Comparison of ENCODE assay signal across 10 cellular contexts in the genomic region with DNA sequence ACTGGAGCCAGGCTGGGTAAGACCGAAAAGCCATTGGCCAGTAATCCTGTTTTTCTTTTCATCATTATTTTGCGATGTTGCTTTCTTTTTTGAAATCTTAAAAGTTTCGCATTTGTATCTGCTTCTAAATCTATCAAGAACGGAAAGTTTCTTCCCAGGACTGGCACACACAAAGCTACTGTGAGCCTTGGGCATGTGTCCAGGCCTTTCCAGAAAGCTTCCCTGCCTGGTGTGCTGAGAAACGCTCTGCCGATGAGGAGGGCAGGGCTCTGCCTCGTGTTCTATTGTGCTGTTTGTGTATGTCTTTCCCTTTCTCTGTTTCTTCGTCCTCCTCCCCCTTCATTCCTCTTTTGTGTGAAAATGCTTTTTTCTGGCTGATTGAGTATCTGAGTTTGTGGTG.
DNase-seq lines count a peak whose midpoint lies in the region; TF ChIP-seq lines count a peak whose summit lies in the region.
"Had no signal": no experiment of that assay in that cellular context is flagged by ENCODE, and none has a peak within 500 bp of the region (broad histone marks: within the 10 kb centered on the region; RNA-seq: fewer than 3 reads in every experiment).

No MANE protein-coding gene starts in this region.

- H3K36me3 ChIP-seq in esophagus muscularis mucosa, result no peaks in the 10 kb centered on the region
- no peaks in the 10 kb centered on the region for H3K36me3 ChIP-seq in testis (ENCODE audit: low read depth, missing control alignments)

- H3K27ac ChIP-seq in esophagus muscularis mucosa (replicated peaks in 1 of 4) (peak overlapping the region; percentile 72 to 86 (median 80)), testis (peak overlapping the region; percentile 93 to 95)

- no peaks in the 10 kb centered on the region for H3K27me3 ChIP-seq in esophagus muscularis mucosa
- no peaks in the 10 kb centered on the region for H3K27me3 ChIP-seq in testis

- peak; percentile 64 for DNase-seq in RPMI7951 (ENCODE audit: low read depth)
- DNase-seq in esophagus muscularis mucosa (ENCODE audit: extremely low spot score), result no peak
- peak; percentile 43 for DNase-seq in mucosa of gallbladder (ENCODE audit: low spot score)
- peak; percentile 95 for DNase-seq in testis
- DNase-seq in NCI-H748 treated with DMSO at 0.1 percent for 48 hours (lab: John Stamatoyannopoulos, UW), result no peak
- no peak for DNase-seq in COLO668 (lab: John Stamatoyannopoulos, UW; ENCODE audit: unreplicated experiment)
- no peak for DNase-seq in NCI-H2081 treated with DMSO at 0.1 percent for 48 hours (lab: John Stamatoyannopoulos, UW)
- DNase-seq in activated gamma-delta T cell treated with Interleukin-2 at 50 U/mL for 16 hours, result no peak
- DNase-seq: cortex of kidney had no signal

- peaks cover 69 to 97% (median 96%) of the 10 kb centered on the region in 4 donors for H3K4me1 ChIP-seq in esophagus muscularis mucosa
- H3K4me1 ChIP-seq in testis, result peaks cover 91% of the 10 kb centered on the region

- TF ChIP-seq POLR2A in esophagus muscularis mucosa (IDR thresholded peaks at IDR 0.05; ENCODE audit: low read depth) (no peak), testis (IDR thresholded peaks at IDR 0.05) (no peak)

- TF ChIP-seq CTCF in esophagus muscularis mucosa (IDR thresholded peaks at IDR 0.05) (no peak), testis (IDR thresholded peaks at IDR 0.05) (no peak)

- no peak for TF ChIP-seq EP300 in esophagus muscularis mucosa (IDR thresholded peaks at IDR 0.05)

- H3K4me3 ChIP-seq in esophagus muscularis mucosa, result peak overlapping the region; percentile 34 to 36 (median 36)
- no peak overlapping the region for H3K4me3 ChIP-seq in testis
- H3K4me3 ChIP-seq: smooth muscle cell had no signal

- WGBS in esophagus muscularis mucosa, result 31% methylated on average over 8 of the region's 8 CpGs
- WGBS in testis, 2 donors, result 27 to 37% methylated on average over 8 of the region's 8 CpGs

- H3K9me3 ChIP-seq in esophagus muscularis mucosa (no peaks in the 10 kb centered on the region), testis (no peaks in the 10 kb centered on the region)

- intact Hi-C loops in esophagus muscularis mucosa (cut with DNase I), result no loop called here
- intact Hi-C loops in testis (cut with DNase I; ENCODE audit: low total_unique reads), result no loop called here

Comparison
In these comparisons a context has a peak if more than half of its experiments do, and no peak if none do; other contexts are left out.
1. DNase-seq: peak in RPMI7951 (single experiment), mucosa of gallbladder (single experiment) and testis (single experiment); none in esophagus muscularis mucosa (single experiment), NCI-H748 treated with DMSO at 0.1 percent for 48 hours (single experiment), COLO668 (single experiment), NCI-H2081 treated with DMSO at 0.1 percent for 48 hours (single experiment) and activated gamma-delta T cell treated with Interleukin-2 at 50 U/mL for 16 hours (single experiment).
2. H3K4me3 ChIP-seq: peak in esophagus muscularis mucosa (4 of 4); none in testis (0 of 2).